ENCODE assay signal across 1 cellular context in the genomic region with DNA sequence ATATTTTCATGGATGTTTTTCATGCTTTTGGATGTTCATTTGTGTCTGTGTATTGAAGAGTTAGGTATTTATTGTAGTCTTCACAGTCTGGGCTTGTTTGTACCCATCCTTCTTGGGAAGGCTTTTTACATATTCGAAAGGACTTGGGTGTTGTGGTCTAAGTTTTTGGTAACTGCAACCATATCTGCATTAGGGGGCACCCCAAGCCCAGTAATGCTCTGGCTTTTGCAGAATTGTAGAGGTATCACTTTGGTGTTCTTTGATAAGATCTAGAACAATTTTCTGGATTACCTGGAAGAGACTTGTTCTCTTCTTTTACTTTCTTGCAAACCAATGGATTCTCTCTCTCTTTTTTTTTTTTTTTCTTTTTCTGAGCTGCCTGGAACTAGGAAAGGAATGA.
TF ChIP-seq lines count a peak whose summit lies in the region.

No MANE protein-coding gene starts in this region.

TF ChIP-seq in H1, 55 proteins besides CTCF, POLR2A, EP300 and RAD21 (continued from another document):
- TF ChIP-seq, protein P1, sequence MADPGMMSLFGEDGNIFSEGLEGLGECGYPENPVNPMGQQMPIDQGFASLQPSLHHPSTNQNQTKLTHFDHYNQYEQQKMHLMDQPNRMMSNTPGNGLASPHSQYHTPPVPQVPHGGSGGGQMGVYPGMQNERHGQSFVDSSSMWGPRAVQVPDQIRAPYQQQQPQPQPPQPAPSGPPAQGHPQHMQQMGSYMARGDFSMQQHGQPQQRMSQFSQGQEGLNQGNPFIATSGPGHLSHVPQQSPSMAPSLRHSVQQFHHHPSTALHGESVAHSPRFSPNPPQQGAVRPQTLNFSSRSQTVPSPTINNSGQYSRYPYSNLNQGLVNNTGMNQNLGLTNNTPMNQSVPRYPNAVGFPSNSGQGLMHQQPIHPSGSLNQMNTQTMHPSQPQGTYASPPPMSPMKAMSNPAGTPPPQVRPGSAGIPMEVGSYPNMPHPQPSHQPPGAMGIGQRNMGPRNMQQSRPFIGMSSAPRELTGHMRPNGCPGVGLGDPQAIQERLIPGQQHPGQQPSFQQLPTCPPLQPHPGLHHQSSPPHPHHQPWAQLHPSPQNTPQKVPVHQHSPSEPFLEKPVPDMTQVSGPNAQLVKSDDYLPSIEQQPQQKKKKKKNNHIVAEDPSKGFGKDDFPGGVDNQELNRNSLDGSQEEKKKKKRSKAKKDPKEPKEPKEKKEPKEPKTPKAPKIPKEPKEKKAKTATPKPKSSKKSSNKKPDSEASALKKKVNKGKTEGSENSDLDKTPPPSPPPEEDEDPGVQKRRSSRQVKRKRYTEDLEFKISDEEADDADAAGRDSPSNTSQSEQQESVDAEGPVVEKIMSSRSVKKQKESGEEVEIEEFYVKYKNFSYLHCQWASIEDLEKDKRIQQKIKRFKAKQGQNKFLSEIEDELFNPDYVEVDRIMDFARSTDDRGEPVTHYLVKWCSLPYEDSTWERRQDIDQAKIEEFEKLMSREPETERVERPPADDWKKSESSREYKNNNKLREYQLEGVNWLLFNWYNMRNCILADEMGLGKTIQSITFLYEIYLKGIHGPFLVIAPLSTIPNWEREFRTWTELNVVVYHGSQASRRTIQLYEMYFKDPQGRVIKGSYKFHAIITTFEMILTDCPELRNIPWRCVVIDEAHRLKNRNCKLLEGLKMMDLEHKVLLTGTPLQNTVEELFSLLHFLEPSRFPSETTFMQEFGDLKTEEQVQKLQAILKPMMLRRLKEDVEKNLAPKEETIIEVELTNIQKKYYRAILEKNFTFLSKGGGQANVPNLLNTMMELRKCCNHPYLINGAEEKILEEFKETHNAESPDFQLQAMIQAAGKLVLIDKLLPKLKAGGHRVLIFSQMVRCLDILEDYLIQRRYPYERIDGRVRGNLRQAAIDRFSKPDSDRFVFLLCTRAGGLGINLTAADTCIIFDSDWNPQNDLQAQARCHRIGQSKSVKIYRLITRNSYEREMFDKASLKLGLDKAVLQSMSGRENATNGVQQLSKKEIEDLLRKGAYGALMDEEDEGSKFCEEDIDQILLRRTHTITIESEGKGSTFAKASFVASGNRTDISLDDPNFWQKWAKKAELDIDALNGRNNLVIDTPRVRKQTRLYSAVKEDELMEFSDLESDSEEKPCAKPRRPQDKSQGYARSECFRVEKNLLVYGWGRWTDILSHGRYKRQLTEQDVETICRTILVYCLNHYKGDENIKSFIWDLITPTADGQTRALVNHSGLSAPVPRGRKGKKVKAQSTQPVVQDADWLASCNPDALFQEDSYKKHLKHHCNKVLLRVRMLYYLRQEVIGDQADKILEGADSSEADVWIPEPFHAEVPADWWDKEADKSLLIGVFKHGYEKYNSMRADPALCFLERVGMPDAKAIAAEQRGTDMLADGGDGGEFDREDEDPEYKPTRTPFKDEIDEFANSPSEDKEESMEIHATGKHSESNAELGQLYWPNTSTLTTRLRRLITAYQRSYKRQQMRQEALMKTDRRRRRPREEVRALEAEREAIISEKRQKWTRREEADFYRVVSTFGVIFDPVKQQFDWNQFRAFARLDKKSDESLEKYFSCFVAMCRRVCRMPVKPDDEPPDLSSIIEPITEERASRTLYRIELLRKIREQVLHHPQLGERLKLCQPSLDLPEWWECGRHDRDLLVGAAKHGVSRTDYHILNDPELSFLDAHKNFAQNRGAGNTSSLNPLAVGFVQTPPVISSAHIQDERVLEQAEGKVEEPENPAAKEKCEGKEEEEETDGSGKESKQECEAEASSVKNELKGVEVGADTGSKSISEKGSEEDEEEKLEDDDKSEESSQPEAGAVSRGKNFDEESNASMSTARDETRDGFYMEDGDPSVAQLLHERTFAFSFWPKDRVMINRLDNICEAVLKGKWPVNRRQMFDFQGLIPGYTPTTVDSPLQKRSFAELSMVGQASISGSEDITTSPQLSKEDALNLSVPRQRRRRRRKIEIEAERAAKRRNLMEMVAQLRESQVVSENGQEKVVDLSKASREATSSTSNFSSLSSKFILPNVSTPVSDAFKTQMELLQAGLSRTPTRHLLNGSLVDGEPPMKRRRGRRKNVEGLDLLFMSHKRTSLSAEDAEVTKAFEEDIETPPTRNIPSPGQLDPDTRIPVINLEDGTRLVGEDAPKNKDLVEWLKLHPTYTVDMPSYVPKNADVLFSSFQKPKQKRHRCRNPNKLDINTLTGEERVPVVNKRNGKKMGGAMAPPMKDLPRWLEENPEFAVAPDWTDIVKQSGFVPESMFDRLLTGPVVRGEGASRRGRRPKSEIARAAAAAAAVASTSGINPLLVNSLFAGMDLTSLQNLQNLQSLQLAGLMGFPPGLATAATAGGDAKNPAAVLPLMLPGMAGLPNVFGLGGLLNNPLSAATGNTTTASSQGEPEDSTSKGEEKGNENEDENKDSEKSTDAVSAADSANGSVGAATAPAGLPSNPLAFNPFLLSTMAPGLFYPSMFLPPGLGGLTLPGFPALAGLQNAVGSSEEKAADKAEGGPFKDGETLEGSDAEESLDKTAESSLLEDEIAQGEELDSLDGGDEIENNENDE (IDR thresholded peaks at IDR 0.05; ENCODE audit: insufficient replicate concordance, low read length), result no peak
- TF ChIP-seq CREB1 (IDR thresholded peaks at IDR 0.05) (no peak), SP1 (IDR thresholded peaks at IDR 0.05; ENCODE audit: low read depth, low read length) (no peak), E2F6 (IDR thresholded peaks at IDR 0.05) (no peak), KDM5A (IDR thresholded peaks at IDR 0.05; ENCODE audit: low read length) (no peak)
